29 cellular contexts compared by ENCODE assay signal in the genomic region with DNA sequence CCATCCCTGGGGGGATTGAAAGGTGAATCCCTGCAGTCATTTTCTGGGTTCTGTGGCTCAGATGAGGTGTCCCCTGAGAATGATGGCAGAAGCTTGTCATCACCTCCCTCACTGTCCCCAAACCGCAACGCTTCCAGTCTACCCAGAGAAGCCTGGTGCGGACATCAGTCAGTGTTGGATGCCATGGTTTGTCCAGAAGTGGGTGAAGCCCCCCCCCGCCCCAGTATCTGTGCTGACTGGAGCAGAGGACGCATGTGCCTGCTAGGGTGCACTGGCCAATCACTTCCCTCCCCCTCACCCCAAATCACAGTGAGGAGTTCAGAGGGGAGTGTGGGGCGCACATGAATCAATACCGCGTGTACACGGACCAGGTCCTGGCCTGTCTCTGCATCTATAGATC.
"Had no signal": no experiment of that assay in that cellular context is flagged by ENCODE, and none has a peak within 500 bp of the region (broad histone marks: within the 10 kb centered on the region; RNA-seq: fewer than 3 reads in every experiment).

No MANE protein-coding gene starts in this region.

- H2AFZ ChIP-seq: hepatocyte, neural progenitor cell, parathyroid adenoma had no signal

- H3K9ac ChIP-seq: neural progenitor cell, parathyroid adenoma had no signal

- H3K27me3 ChIP-seq: colonic mucosa, foreskin keratinocyte, hepatocyte, neural progenitor cell, right lobe of liver, tibial nerve, upper lobe of left lung had no signal

- H3K36me3 ChIP-seq: colonic mucosa, esophagus muscularis mucosa, gastroesophageal sphincter, heart left ventricle, left lung, neural progenitor cell, right lobe of liver, thoracic aorta, tibial nerve, upper lobe of left lung had no signal

- H3K4me3 ChIP-seq: colonic mucosa, esophagus muscularis mucosa, gastroesophageal sphincter, heart left ventricle, hepatocyte, left lung, neural progenitor cell, right lobe of liver, smooth muscle cell, thoracic aorta, tibial nerve, upper lobe of left lung had no signal

- H3K4me1 ChIP-seq: colonic mucosa, esophagus muscularis mucosa, foreskin keratinocyte, gastroesophageal sphincter, heart left ventricle, left lung, neural progenitor cell, parathyroid adenoma, right lobe of liver, upper lobe of left lung had no signal

- H3K27ac ChIP-seq: colonic mucosa, esophagus muscularis mucosa, foreskin keratinocyte, gastroesophageal sphincter, heart left ventricle, hepatocyte, left lung, neural progenitor cell, parathyroid adenoma, right lobe of liver, thoracic aorta, tibial nerve, upper lobe of left lung had no signal

- DNase-seq: colonic mucosa; dermis blood vessel endothelial cell; effector memory CD4-positive, alpha-beta T cell; foreskin keratinocyte; heart left ventricle; kidney; left lung; mesendoderm; midbrain; nucleus accumbens; stimulated activated CD4-positive, alpha-beta T cell treated with anti-CD3 and anti-CD28 coated beads, Interleukin-12 subunit alpha, Interleukin-12 subunit beta, amount 100 ng/mL, for 4 hours; stimulated activated CD4-positive, alpha-beta T cell treated with anti-CD3 and anti-CD28 coated beads, Interleukin-1b, Interleukin-23, amount 100 ng/mL, for 48 hours; stimulated activated CD4-positive, alpha-beta T cell treated with anti-CD3 and anti-CD28 coated beads, Interleukin-4, amount 100 ng/mL, for 1 hour; stimulated activated CD8-positive, alpha-beta memory T cell treated with anti-CD3 and anti-CD28 coated beads, Interleukin-4, amount 100 ng/mL, for 48 hours; stimulated activated naive CD4-positive, alpha-beta T cell; substantia nigra had no signal

- ATAC-seq: foreskin keratinocyte; gastroesophageal sphincter; heart left ventricle; left lung; naive thymus-derived CD4-positive, alpha-beta T cell; right lobe of liver had no signal

- FAIRE-seq: endothelial cell of umbilical vein, kidney, urothelium cell line had no signal

- H3K4me2 ChIP-seq: hepatocyte, neural progenitor cell, smooth muscle cell had no signal

- H3K9me3 ChIP-seq: colonic mucosa, gastroesophageal sphincter, left lung, right lobe of liver, thoracic aorta, upper lobe of left lung had no signal
